ENCODE assay signal across 34 cellular contexts in the genomic region with DNA sequence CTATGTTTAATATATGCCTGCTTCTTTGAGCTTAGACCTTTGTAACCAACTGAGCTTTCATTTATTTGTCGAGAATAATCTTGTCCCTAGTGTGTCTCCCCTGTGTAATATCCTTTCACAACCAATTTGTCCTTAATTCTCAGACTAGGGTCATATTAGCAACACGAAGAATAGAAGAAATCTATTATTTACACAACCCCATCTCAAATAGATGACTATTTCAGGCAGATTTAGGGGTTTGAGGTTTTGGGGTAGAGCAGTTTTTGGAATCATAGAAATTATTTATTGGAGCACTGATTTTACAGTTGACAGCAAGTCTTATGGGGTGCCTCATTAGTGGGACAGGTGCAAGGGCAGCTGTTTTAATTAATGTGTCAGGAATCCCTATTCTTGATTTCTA.
"Had no signal": no experiment of that assay in that cellular context is flagged by ENCODE, and none has a peak within 500 bp of the region (broad histone marks: within the 10 kb centered on the region; RNA-seq: fewer than 3 reads in every experiment).

No MANE protein-coding gene starts in this region.

- H3K4me3 ChIP-seq: MG63 had no signal

- DNase-seq: Karpas-422, Kasumi-1, MG63, MM.1S, MV-4-11, NCI-H1048, NCI-H1092, NCI-H1092 treated with DMSO at 0.1 percent for 48 hours, NCI-H1105, NCI-H1105 treated with DMSO at 0.1 percent for 48 hours, NCI-H1417, NCI-H1417 treated with DMSO at 0.1 percent for 48 hours, NCI-H1436, NCI-H1436 treated with DMSO at 0.1 percent for 48 hours, NCI-H146, NCI-H1694, NCI-H1694 treated with DMSO at 0.1 percent for 48 hours, NCI-H187, NCI-H187 treated with DMSO at 0.1 percent for 48 hours, NCI-H1930, NCI-H2029, NCI-H2029 treated with DMSO at 0.1 percent for 48 hours, NCI-H2081, NCI-H2081 treated with DMSO at 0.1 percent for 48 hours, NCI-H2107, NCI-H2171, NCI-H2171 treated with DMSO at 0.1 percent for 48 hours, NCI-H2227 treated with DMSO at 0.1 percent for 48 hours, NCI-H226, NCI-H345, NCI-H446, NCI-H446 treated with DMSO at 0.1 percent for 48 hours, NCI-H510A, NCI-H510A treated with DMSO at 0.1 percent for 48 hours had no signal

- H3K9me3 ChIP-seq: MG63 had no signal
